In genomic region chr6:150203871-150204545, GRCh38 we compare ENCODE assay signal across 23 cellular contexts.
"Had no signal": no experiment of that assay in that cellular context is flagged by ENCODE, and none has a peak within 500 bp of the region (broad histone marks: within the 10 kb centered on the region; RNA-seq: fewer than 3 reads in every experiment).

No MANE protein-coding gene starts in this region.

- H3K27ac Mint-ChIP-seq: activated CD4-positive, alpha-beta memory T cell treated with anti-CD3 and anti-CD28 coated beads, Interleukin-2, amount 10 ng/mL, durations not matched to agents 7 days and 5 days; activated CD4-positive, alpha-beta T cell treated with anti-CD3 and anti-CD28 coated beads, Interleukin-2, amount 10 ng/mL, durations not matched to agents 24 days and 14 days; activated naive CD4-positive, alpha-beta T cell treated with anti-CD3 and anti-CD28 coated beads, Interleukin-2, amount 10 ng/mL, durations not matched to agents 7 days and 5 days; activated T-cell treated with anti-CD3 and anti-CD28 coated beads, Interleukin-2, amount 50 U/mL, for 72 hours; memory B cell; T-helper 17 cell had no signal

- H3K9me3 ChIP-seq: body of pancreas, sigmoid colon, upper lobe of left lung had no signal

- DNase-seq: activated CD4-positive, alpha-beta memory T cell treated with anti-CD3 and anti-CD28 coated beads, Interleukin-2, amount 10 ng/mL, durations not matched to agents 7 days and 5 days; activated CD4-positive, alpha-beta T cell treated with anti-CD3 and anti-CD28 coated beads, Interleukin-2, amount 10 ng/mL, durations not matched to agents 24 days and 14 days; activated effector memory CD4-positive, alpha-beta T cell treated with Interleukin-2 at 50 U/mL for 16 hours; activated naive CD4-positive, alpha-beta T cell treated with anti-CD3 and anti-CD28 coated beads, Interleukin-2, amount 10 ng/mL, durations not matched to agents 7 days and 5 days; activated T-cell treated with anti-CD3 and anti-CD28 coated beads, Interleukin-2, amount 50 U/mL, for 72 hours; body of pancreas; effector memory CD4-positive, alpha-beta T cell; foreskin melanocyte; glutamatergic neuron; left colon; occipital lobe; posterior cingulate gyrus; retina; sigmoid colon; stimulated activated CD4-positive, alpha-beta T cell treated with anti-CD3 and anti-CD28 coated beads, Interleukin-4, amount 100 ng/mL, for 24 hours; stimulated activated naive CD8-positive, alpha-beta T cell treated with anti-CD3 and anti-CD28 coated beads, Interleukin-15, Interleukin-2, amounts not matched to agents 100 U/mL and 50 U/mL, for 24 hours; T-helper 17 cell had no signal

- H3K36me3 ChIP-seq: cardiac muscle cell, sigmoid colon, upper lobe of left lung had no signal

- H3K4me1 ChIP-seq: sigmoid colon had no signal

- H3K9me3 Mint-ChIP-seq: activated CD4-positive, alpha-beta memory T cell treated with anti-CD3 and anti-CD28 coated beads, Interleukin-2, amount 10 ng/mL, durations not matched to agents 7 days and 5 days; activated CD4-positive, alpha-beta T cell treated with anti-CD3 and anti-CD28 coated beads, Interleukin-2, amount 10 ng/mL, durations not matched to agents 24 days and 14 days; activated naive CD4-positive, alpha-beta T cell treated with anti-CD3 and anti-CD28 coated beads, Interleukin-2, amount 10 ng/mL, durations not matched to agents 7 days and 5 days; activated T-cell treated with anti-CD3 and anti-CD28 coated beads, Interleukin-2, amount 50 U/mL, for 72 hours; memory B cell had no signal

- FAIRE-seq: endothelial cell of umbilical vein had no signal

- H3K27ac ChIP-seq: body of pancreas, cardiac muscle cell, sigmoid colon, upper lobe of left lung had no signal

- H3K4me3 Mint-ChIP-seq: activated CD4-positive, alpha-beta memory T cell treated with anti-CD3 and anti-CD28 coated beads, Interleukin-2, amount 10 ng/mL, durations not matched to agents 7 days and 5 days; activated CD4-positive, alpha-beta T cell treated with anti-CD3 and anti-CD28 coated beads, Interleukin-2, amount 10 ng/mL, durations not matched to agents 24 days and 14 days; activated naive CD4-positive, alpha-beta T cell treated with anti-CD3 and anti-CD28 coated beads, Interleukin-2, amount 10 ng/mL, durations not matched to agents 7 days and 5 days; activated T-cell treated with anti-CD3 and anti-CD28 coated beads, Interleukin-2, amount 50 U/mL, for 72 hours; memory B cell; T-helper 17 cell had no signal

- H3K4me3 ChIP-seq: body of pancreas, cardiac muscle cell, sigmoid colon, upper lobe of left lung had no signal

- H3K36me3 Mint-ChIP-seq: activated naive CD4-positive, alpha-beta T cell treated with anti-CD3 and anti-CD28 coated beads, Interleukin-2, amount 10 ng/mL, durations not matched to agents 7 days and 5 days; memory B cell had no signal

- H3K27me3 ChIP-seq: body of pancreas, cardiac muscle cell, sigmoid colon, upper lobe of left lung had no signal

- H3K4me1 Mint-ChIP-seq: activated CD4-positive, alpha-beta T cell treated with anti-CD3 and anti-CD28 coated beads, Interleukin-2, amount 10 ng/mL, durations not matched to agents 24 days and 14 days; activated naive CD4-positive, alpha-beta T cell treated with anti-CD3 and anti-CD28 coated beads, Interleukin-2, amount 10 ng/mL, durations not matched to agents 7 days and 5 days had no signal

- ATAC-seq: activated CD4-positive, CD25-positive, alpha-beta regulatory T cell treated with anti-CD3 and anti-CD28 coated beads, Interleukin-2, amount 50 U/mL, for 24 hours; activated T-cell treated with anti-CD3 and anti-CD28 coated beads, Interleukin-2, amount 50 U/mL, for 72 hours; body of pancreas; esophagus mucosa; left colon; stimulated activated naive CD8-positive, alpha-beta T cell treated with anti-CD3 and anti-CD28 coated beads, Interleukin-15, Interleukin-2, amounts not matched to agents 100 U/mL and 50 U/mL, for 24 hours; T-helper 17 cell had no signal
